Comparison of ENCODE assay signal across 9 cellular contexts in the genomic region with DNA sequence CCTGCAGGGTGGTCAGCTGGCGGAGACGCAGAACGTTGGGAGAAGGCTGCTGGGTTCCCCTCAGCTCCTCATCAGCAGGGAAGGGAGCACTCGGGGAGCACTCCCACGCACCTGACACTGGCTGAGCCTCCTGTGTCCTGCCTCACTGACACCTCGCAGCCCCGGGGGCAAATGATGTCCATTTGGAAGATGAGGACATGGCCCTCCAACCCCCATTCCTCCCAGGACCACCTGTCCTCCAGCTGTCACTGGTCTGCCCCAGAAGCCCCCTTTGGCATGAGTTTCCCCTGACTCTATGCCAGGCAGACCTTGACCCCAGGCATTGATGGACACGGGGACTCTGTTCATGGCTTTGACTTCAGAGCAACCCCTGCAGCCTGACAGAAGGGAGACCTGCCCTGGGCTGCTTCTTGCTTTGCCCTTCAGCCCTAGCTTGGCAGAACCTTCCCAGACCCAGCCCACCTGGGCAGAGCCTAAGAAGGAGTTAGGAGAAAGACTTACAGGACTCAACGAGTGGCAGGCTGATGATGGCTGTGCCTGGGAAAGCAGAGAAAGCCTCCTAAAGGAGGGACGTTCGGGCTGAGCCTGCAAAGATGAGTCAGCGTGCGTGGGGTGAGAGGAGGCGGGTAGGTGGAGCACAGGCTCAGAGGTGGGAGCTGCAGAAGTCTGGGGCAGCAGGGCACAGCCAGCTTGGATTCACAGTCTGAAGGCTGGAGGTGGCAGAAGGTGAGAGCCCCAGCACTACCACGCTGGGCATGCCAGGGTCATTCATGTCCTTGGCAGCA.
DNase-seq lines count a peak whose midpoint lies in the region; ATAC-seq and TF ChIP-seq lines count a peak whose summit lies in the region.
"Had no signal": no experiment of that assay in that cellular context is flagged by ENCODE, and none has a peak within 500 bp of the region (broad histone marks: within the 10 kb centered on the region; RNA-seq: fewer than 3 reads in every experiment).

No MANE protein-coding gene starts in this region.

- in situ Hi-C loops in GM23248 (cut with MboI), result no loop called here

- no peaks in the 10 kb centered on the region for H3K36me3 Mint-ChIP-seq in stimulated activated memory B cell treated with anti-CD40 and anti-IgM and Interleukin-4, amounts not matched to agents 10 μg/mL and 1 μg/mL and 100 μg/mL, for 72 hours

- H3K79me2 ChIP-seq in GM23248 (ENCODE audit: insufficient read depth), result no peaks in the 10 kb centered on the region

- ATAC-seq in stimulated activated memory B cell treated with anti-CD40 and anti-IgM and Interleukin-4, amounts not matched to agents 10 μg/mL and 1 μg/mL and 100 μg/mL, for 72 hours, result no peak

- H4K20me1 ChIP-seq in GM23248 (ENCODE audit: insufficient read depth), result no peaks in the 10 kb centered on the region

- H3K27ac Mint-ChIP-seq in stimulated activated memory B cell treated with anti-CD40 and anti-IgM and Interleukin-4, amounts not matched to agents 10 μg/mL and 1 μg/mL and 100 μg/mL, for 72 hours, result no peak overlapping the region

- no peaks in the 10 kb centered on the region for H3K36me3 ChIP-seq in GM23248 (ENCODE audit: low read depth)

- no peak overlapping the region for H3K9ac ChIP-seq in GM23248

- H3F3A ChIP-seq in GM23248 (ENCODE audit: insufficient read depth), result peaks cover 9% of the 10 kb centered on the region; the same call in 1 of the 2 replicates

- peak overlapping the region; percentile 23 for H3K4me2 ChIP-seq in GM23248 (ENCODE audit: unreplicated experiment)

- 25 to 32% methylated on average over 15 of the region's 15 CpGs for WGBS in GM23248 (ENCODE audit: low coverage in 1 of 2, low lambda C conversion rate in 2 of 2, missing lambda C conversion rate in 2 of 2), 2 experiments

- H3K4me1 Mint-ChIP-seq in stimulated activated memory B cell treated with anti-CD40 and anti-IgM and Interleukin-4, amounts not matched to agents 10 μg/mL and 1 μg/mL and 100 μg/mL, for 72 hours, result peaks cover 21% of the 10 kb centered on the region

- DNase-seq in GM23248, result peak; percentile 84
- DNase-seq in RKO (ENCODE audit: low spot score), result peak; percentile 80
- peak in 53 of 61 donors; percentile 11 to 94 (median 69) for DNase-seq in caudate nucleus (lab: John Stamatoyannopoulos, UW)
- peak; percentile 27 for DNase-seq in non-pigmented ciliary epithelial cell (ENCODE audit: low read depth)
- DNase-seq in NCI-H2029 (lab: John Stamatoyannopoulos, UW), result no peak
- DNase-seq in coronary artery (ENCODE audit: low spot score), result no peak
- no peak for DNase-seq in NCI-H2196 (lab: John Stamatoyannopoulos, UW; ENCODE audit: unreplicated experiment)

- no peak for TF ChIP-seq CTCF in coronary artery (IDR thresholded peaks at IDR 0.05)

- H3K4me3 ChIP-seq in GM23248 (no peak overlapping the region), coronary artery (no peak overlapping the region)

- peaks cover 10% of the 10 kb centered on the region; the same call in 1 of the 2 replicates for H3K4me1 ChIP-seq in GM23248 (ENCODE audit: insufficient read depth)

- H3K27me3 ChIP-seq in GM23248 (replicated peaks; ENCODE audit: insufficient read depth), result peaks cover 30% of the 10 kb centered on the region

- H3K4me3 Mint-ChIP-seq in stimulated activated memory B cell treated with anti-CD40 and anti-IgM and Interleukin-4, amounts not matched to agents 10 μg/mL and 1 μg/mL and 100 μg/mL, for 72 hours, result no peak overlapping the region

- peak overlapping the region; percentile 65; the same call in 1 of the 2 replicates for H2AFZ ChIP-seq in GM23248

- no peak overlapping the region for H3K27ac ChIP-seq in GM23248
- H3K27ac ChIP-seq in caudate nucleus (ENCODE audit: low read depth, low read length), result peak overlapping the region; percentile 85
- H3K27ac ChIP-seq in coronary artery, result no peak overlapping the region
- H3K27ac ChIP-seq: HL-60 had no signal

- no peaks in the 10 kb centered on the region for H3K9me2 ChIP-seq in GM23248 (ENCODE audit: insufficient read depth)

- no peaks in the 10 kb centered on the region for H3K9me3 Mint-ChIP-seq in stimulated activated memory B cell treated with anti-CD40 and anti-IgM and Interleukin-4, amounts not matched to agents 10 μg/mL and 1 μg/mL and 100 μg/mL, for 72 hours

- peaks cover 60% of the 10 kb centered on the region for H3K27me3 Mint-ChIP-seq in stimulated activated memory B cell treated with anti-CD40 and anti-IgM and Interleukin-4, amounts not matched to agents 10 μg/mL and 1 μg/mL and 100 μg/mL, for 72 hours

- H3K9me3 ChIP-seq in GM23248 (ENCODE audit: low read depth), result no peaks in the 10 kb centered on the region

Comparison
In these comparisons a context has a peak if more than half of its experiments do, and no peak if none do; other contexts are left out.
1. DNase-seq: peak in GM23248 (single experiment), RKO (single experiment), caudate nucleus (53 of 61) and non-pigmented ciliary epithelial cell (single experiment); none in NCI-H2029 (single experiment), coronary artery (single experiment) and NCI-H2196 (single experiment).